10 cellular contexts compared by ENCODE assay signal in the genomic region with DNA sequence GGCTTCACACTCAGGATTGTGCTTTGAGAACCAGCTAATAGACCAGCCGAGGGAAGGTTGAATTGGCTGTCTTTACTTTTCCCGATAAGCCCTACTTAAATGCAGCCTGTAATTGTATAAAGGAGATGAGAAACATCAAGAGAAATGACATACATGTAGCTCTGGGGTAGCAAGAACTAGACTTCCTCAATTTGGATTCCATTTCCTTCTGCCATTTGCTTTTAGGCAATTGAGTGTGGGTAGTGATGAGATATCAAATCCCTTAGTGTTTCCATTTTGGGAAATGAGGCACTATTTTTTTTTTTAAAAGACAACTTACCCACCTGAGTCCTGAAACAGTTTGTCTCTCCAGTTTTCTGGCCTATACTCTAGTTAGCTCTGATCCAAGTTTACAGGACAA. TPM values are rescaled to one million over a fixed set of nuclear protein-coding genes. Genes with fewer than 3 reads are reported as not detected.
DNase-seq lines count a peak whose midpoint lies in the region; ATAC-seq and TF ChIP-seq lines count a peak whose summit lies in the region.
"Had no signal": no experiment of that assay in that cellular context is flagged by ENCODE, and none has a peak within 500 bp of the region (broad histone marks: within the 10 kb centered on the region; RNA-seq: fewer than 3 reads in every experiment).

No MANE protein-coding gene starts in this region.

- TF ChIP-seq CTCF in IMR-90 (conservative IDR thresholded peaks at IDR 0.05; ENCODE audit: low read depth, low read length) (no peak), osteocyte (IDR thresholded peaks at IDR 0.05) (no peak), GM10266 (IDR thresholded peaks at IDR 0.05; ENCODE audit: control insufficient read depth, insufficient read depth, low read depth, missing control alignments) (no peak)

- 0 out of 2 replicates have a peak, but pooled peaks cover 12% of the 10 kb centered on the region for H4K20me1 ChIP-seq in IMR-90 (ENCODE audit: insufficient read depth, low read length)

- no peak overlapping the region for H3K56ac ChIP-seq in IMR-90 (ENCODE audit: extremely low read depth, insufficient read depth, low read length)

- no peaks in the 10 kb centered on the region for H3K27me3 Mint-ChIP-seq in activated T-helper 17 cell treated with anti-CD3 and anti-CD28 coated beads, Interleukin-2, amount 50 U/mL, for 72 hours
- H3K27me3 Mint-ChIP-seq in osteocyte (ENCODE audit: unreplicated experiment) = no peaks in the 10 kb centered on the region

- H2AFZ ChIP-seq in IMR-90 (replicated peaks; ENCODE audit: low read length, poor library complexity) = no peak overlapping the region

- H3K27me3 ChIP-seq in IMR-90 (ENCODE audit: control insufficient read depth, insufficient read depth, low read length) = no peaks in the 10 kb centered on the region

- no peak overlapping the region for H4K91ac ChIP-seq in IMR-90 (ENCODE audit: insufficient read depth, low read depth, low read length)

- H2BK120ac ChIP-seq in IMR-90 (ENCODE audit: low read depth, low read length) = peak overlapping the region; percentile 2; the same call in 1 of the 2 replicates

- peak overlapping the region; percentile 73; the same call in 1 of the 2 replicates for H3K9ac ChIP-seq in IMR-90 (ENCODE audit: low read depth, low read length)

- peak overlapping the region; percentile 82 for H3K23ac ChIP-seq in IMR-90 (ENCODE audit: low read depth, low read length)

- no peak overlapping the region for H2AK9ac ChIP-seq in IMR-90 (replicated peaks; ENCODE audit: low read depth, low read length, poor library complexity)

- peak overlapping the region; percentile 7; the same call in 1 of the 3 replicates for H2BK15ac ChIP-seq in IMR-90 (ENCODE audit: low read depth, low read length)

- ATAC-seq in IMR-90 (ENCODE audit: low read depth) (no peak), HG03469 (IDR thresholded peaks at IDR 0.05; ENCODE audit: unreplicated experiment) (no peak)
- ATAC-seq in activated T-helper 17 cell treated with anti-CD3 and anti-CD28 coated beads, Interleukin-2, amount 50 U/mL, for 72 hours (replicated peaks) = no peak
- ATAC-seq: stimulated activated naive B cell treated with anti-CD40 and anti-IgM and Interleukin-4, amounts not matched to agents 10 μg/mL and 1 μg/mL and 100 μg/mL, for 72 hours had no signal

- H3K4me3 Mint-ChIP-seq in activated T-helper 17 cell treated with anti-CD3 and anti-CD28 coated beads, Interleukin-2, amount 50 U/mL, for 72 hours = peak overlapping the region; percentile 68
- H3K4me3 Mint-ChIP-seq in osteocyte (ENCODE audit: unreplicated experiment) = peak overlapping the region; percentile 82

- H3K9me1 ChIP-seq in IMR-90 (ENCODE audit: insufficient read depth, low read length) = peaks cover 21% of the 10 kb centered on the region

- H3K79me1 ChIP-seq in IMR-90 (ENCODE audit: low read depth in 1 of 2, low read length in 2 of 2) = peaks cover 36 to 55% of the 10 kb centered on the region in 2 experiments

- no peak overlapping the region; the same call in 1 of the 2 replicates for H2BK20ac ChIP-seq in IMR-90 (ENCODE audit: low read depth, low read length)

- peak overlapping the region; percentile 79; the same call in 1 of the 2 replicates for H2AK5ac ChIP-seq in IMR-90 (ENCODE audit: low read depth, low read length)

- no peak for TF ChIP-seq RAD21 in IMR-90 (IDR thresholded peaks at IDR 0.05; ENCODE audit: low read length)

- H3K4me1 ChIP-seq in IMR-90 (ENCODE audit: control insufficient read depth, insufficient read depth, low read length) = peaks cover 42% of the 10 kb centered on the region

- H3K36me3 ChIP-seq in IMR-90 (ENCODE audit: control insufficient read depth, insufficient read depth, low read length) = no peaks in the 10 kb centered on the region

- intact Hi-C loops in IMR-90 (cut with micrococcal nuclease) = loop anchor here (2.0 kb wide), 1 partner anchor 57 kb away; a partner anchor contains a TSS

- H3K27ac ChIP-seq in IMR-90 (ENCODE audit: insufficient read depth, low read length) = no peak overlapping the region

- peak overlapping the region; percentile 89; the same call in 1 of the 2 replicates for H3K4me3 ChIP-seq in IMR-90 (ENCODE audit: insufficient read depth, low read depth, low read length)

- H3K9me3 Mint-ChIP-seq in activated T-helper 17 cell treated with anti-CD3 and anti-CD28 coated beads, Interleukin-2, amount 50 U/mL, for 72 hours = no peaks in the 10 kb centered on the region
- no peaks in the 10 kb centered on the region for H3K9me3 Mint-ChIP-seq in osteocyte (ENCODE audit: unreplicated experiment)
- H3K9me3 Mint-ChIP-seq: stimulated activated naive B cell treated with anti-CD40 and anti-IgM and Interleukin-4, amounts not matched to agents 10 μg/mL and 1 μg/mL and 100 μg/mL, for 72 hours had no signal

- no peaks in the 10 kb centered on the region for H3K36me3 Mint-ChIP-seq in activated T-helper 17 cell treated with anti-CD3 and anti-CD28 coated beads, Interleukin-2, amount 50 U/mL, for 72 hours (ENCODE audit: low read depth)
- peaks cover 8% of the 10 kb centered on the region for H3K36me3 Mint-ChIP-seq in osteocyte (ENCODE audit: unreplicated experiment)

- no peaks in the 10 kb centered on the region for H3K9me3 ChIP-seq in IMR-90 (ENCODE audit: control insufficient read depth, insufficient read depth, low read length)

- CTCF ChIA-PET in IMR-90 (lab: Yijun Ruan, JAX) = interaction anchor here (0.6 to 1.7 kb wide), 4 partner anchors 12 to 47 kb away, joined by 3 to 5 read pairs (median 4); no protein-coding TSS in a partner anchor

- dilution Hi-C loops in IMR-90 (cut with HindIII; ENCODE audit: low sequenced_read_pairs, unreplicated experiment) = no loop called here

- no CpG with 5 or more reads among the region's 2 CpGs for WGBS in IMR-90 (ENCODE audit: extremely low coverage in 2 of 2, insufficient read length in 1 of 2), 2 experiments

- H3K4me1 Mint-ChIP-seq in activated T-helper 17 cell treated with anti-CD3 and anti-CD28 coated beads, Interleukin-2, amount 50 U/mL, for 72 hours = peaks cover 11% of the 10 kb centered on the region
- H3K4me1 Mint-ChIP-seq in osteocyte (ENCODE audit: unreplicated experiment) = peaks cover 80% of the 10 kb centered on the region

- in situ Hi-C loops in IMR-90 (cut with MboI; ENCODE audit: low sequenced_read_pairs) = no loop called here

- TF ChIP-seq POLR2A in IMR-90 (IDR thresholded peaks at IDR 0.05; ENCODE audit: low read depth, low read length) = no peak

- DNase-seq in IMR-90 (no peak), osteocyte (ENCODE audit: extremely low spot score, unreplicated experiment) (no peak), GM10266 (ENCODE audit: extremely low spot score) (no peak)
- no peak for DNase-seq in stimulated activated CD4-positive, alpha-beta T cell treated with anti-CD3 and anti-CD28 coated beads, Interleukin-2, amount 100 ng/mL, for 48 hours
- DNase-seq: GDM1; islet precursor cell; NCI-H524; stimulated activated naive B cell treated with anti-CD40 and anti-IgM and Interleukin-4, amounts not matched to agents 10 μg/mL and 1 μg/mL and 100 μg/mL, for 72 hours had no signal

- POLR2A ChIA-PET in IMR-90 (lab: Charles Lee; ENCODE audit: unreplicated experiment) = no interaction called here

- peak overlapping the region; percentile 11; the same call in 1 of the 2 replicates for H3K18ac ChIP-seq in IMR-90 (ENCODE audit: low read depth, low read length)

- H4K5ac ChIP-seq in IMR-90 (ENCODE audit: low read depth, low read length) = peak overlapping the region; percentile 33; the same call in 1 of the 2 replicates

- no peak overlapping the region for H3K27ac Mint-ChIP-seq in activated T-helper 17 cell treated with anti-CD3 and anti-CD28 coated beads, Interleukin-2, amount 50 U/mL, for 72 hours
- H3K27ac Mint-ChIP-seq in osteocyte (ENCODE audit: unreplicated experiment) = peak overlapping the region; percentile 92
- H3K27ac Mint-ChIP-seq: stimulated activated naive B cell treated with anti-CD40 and anti-IgM and Interleukin-4, amounts not matched to agents 10 μg/mL and 1 μg/mL and 100 μg/mL, for 72 hours had no signal

- H3K4me2 ChIP-seq in IMR-90 (ENCODE audit: low read depth, low read length) = peak overlapping the region; percentile 97

- peak overlapping the region; percentile 45 for H2BK5ac ChIP-seq in IMR-90 (ENCODE audit: low read depth, low read length, poor library complexity, severe bottlenecking)

- H3K4ac ChIP-seq in IMR-90 (ENCODE audit: low read depth, low read length) = peak overlapping the region; percentile 47

- peak overlapping the region in 1 of 2 experiments; percentile 7; a peak in 2 of 4 replicates for H4K8ac ChIP-seq in IMR-90 (ENCODE audit: low read depth in 2 of 2, low read length in 2 of 2)

- BruUV-seq in IMR-90 (replicated peaks; lab: Mats Ljungman, UMichigan) = TSS peak; percentile 74

- H3K14ac ChIP-seq in IMR-90 (replicated peaks; ENCODE audit: low read depth, low read length) = peak overlapping the region; percentile 69

RNA-seq across cellular contexts. Expression of a gene that starts 2.2 kb away (rescaled TPM):
- total RNA-seq in IMR-90 (2012; rRNA removed) = 10.4 and 13.1 TPM in 2 replicates
- polyA plus RNA-seq in IMR-90 (2012; rRNA removed) = 11.7 and 14.0 TPM in 2 replicates
- polyA plus RNA-seq in IMR-90 (2012; cell fraction: cytosol; rRNA removed) = 4.2 and 6.0 TPM in 2 replicates
- 6.6 and 18.3 TPM in 2 replicates for polyA plus RNA-seq in IMR-90 (2012; cell fraction: nucleus; rRNA removed; ENCODE audit: low replicate concordance)
- total RNA-seq in activated T-helper 17 cell treated with anti-CD3 and anti-CD28 coated beads, Interleukin-2, amount 50 U/mL, for 72 hours = 10 to 100 TPM; 10.8 to 11.0 TPM
- total RNA-seq in osteocyte = 69.0 and 70.3 TPM in 2 replicates

RNA-seq across cellular contexts. Expression of a gene that starts 15.0 kb away (rescaled TPM):
- total RNA-seq in IMR-90 (2012; rRNA removed) = 19.7 and 30.0 TPM in 2 replicates
- polyA plus RNA-seq in IMR-90 (2012; rRNA removed) = 26.0 and 30.9 TPM in 2 replicates
- 7.0 and 19.7 TPM in 2 replicates for polyA plus RNA-seq in IMR-90 (2012; cell fraction: cytosol; rRNA removed)
- 52.6 and 88.0 TPM in 2 replicates for polyA plus RNA-seq in IMR-90 (2012; cell fraction: nucleus; rRNA removed; ENCODE audit: low replicate concordance)
- 1 to 10 TPM in 1 of 2 donors, under 1 TPM in 1; 0.78 to 2.7 TPM for total RNA-seq in activated T-helper 17 cell treated with anti-CD3 and anti-CD28 coated beads, Interleukin-2, amount 50 U/mL, for 72 hours
- 18.0 and 21.6 TPM in 2 replicates for total RNA-seq in osteocyte

RNA-seq across cellular contexts. Expression of a gene that starts 18.0 kb away (rescaled TPM):
- 0.18 and 0.28 TPM in 2 replicates for total RNA-seq in IMR-90 (2012; rRNA removed)
- 0.87 and 1.4 TPM in 2 replicates for polyA plus RNA-seq in IMR-90 (2012; rRNA removed)
- polyA plus RNA-seq in IMR-90 (2012; cell fraction: cytosol; rRNA removed) = 0.45 and 0.78 TPM in 2 replicates
- 2.8 and 3.8 TPM in 2 replicates for polyA plus RNA-seq in IMR-90 (2012; cell fraction: nucleus; rRNA removed; ENCODE audit: low replicate concordance)
- 100 to 1,000 TPM; 111 to 116 TPM for total RNA-seq in activated T-helper 17 cell treated with anti-CD3 and anti-CD28 coated beads, Interleukin-2, amount 50 U/mL, for 72 hours
- 0.40 and 1.2 TPM in 2 replicates for total RNA-seq in osteocyte

RNA-seq across cellular contexts. Expression of a gene that starts 25.1 kb away (rescaled TPM):
- total RNA-seq in IMR-90 (2012; rRNA removed) (not detected in 2 replicates), osteocyte (not detected in 2 replicates)
- polyA plus RNA-seq in IMR-90 (2012; rRNA removed) = not detected in 2 replicates
- not detected in 2 replicates for polyA plus RNA-seq in IMR-90 (2012; cell fraction: cytosol; rRNA removed)
- polyA plus RNA-seq in IMR-90 (2012; cell fraction: nucleus; rRNA removed; ENCODE audit: low replicate concordance) = not detected in 2 replicates
- not detected for total RNA-seq in activated T-helper 17 cell treated with anti-CD3 and anti-CD28 coated beads, Interleukin-2, amount 50 U/mL, for 72 hours

RNA-seq across cellular contexts. Expression of a gene that starts 32.3 kb away (rescaled TPM):
- total RNA-seq in IMR-90 (2012; rRNA removed) (under 0.01 and 0.36 TPM in 2 replicates), osteocyte (1.4 and 1.5 TPM in 2 replicates)
- 0.34 and 0.42 TPM in 2 replicates for polyA plus RNA-seq in IMR-90 (2012; rRNA removed)
- 0.22 and 0.55 TPM in 2 replicates for polyA plus RNA-seq in IMR-90 (2012; cell fraction: cytosol; rRNA removed)
- polyA plus RNA-seq in IMR-90 (2012; cell fraction: nucleus; rRNA removed; ENCODE audit: low replicate concordance) = 0.41 and 0.76 TPM in 2 replicates
- total RNA-seq in activated T-helper 17 cell treated with anti-CD3 and anti-CD28 coated beads, Interleukin-2, amount 50 U/mL, for 72 hours = 1 to 10 TPM in 1 of 2 donors, under 1 TPM in 1; 0.11 to 1.6 TPM

Comparison
In these comparisons a context has a peak if more than half of its experiments do, and no peak if none do; other contexts are left out.
1. RNA of a gene that starts 18.0 kb away (total RNA-seq): 111 to 116 TPM in activated T-helper 17 cell treated with anti-CD3 and anti-CD28 coated beads, Interleukin-2, amount 50 U/mL, for 72 hours; 0.40 to 1.2 TPM in osteocyte and 0.18 to 0.28 TPM in IMR-90; every median in the first group is over 10 times any median in the second.